Comparison of ENCODE assay signal across 2 cellular contexts in genomic region chr1:150576794-150577556, GRCh38.
A peak's percentile ranks its signal among the peaks of the same experiment; 100 is the strongest.
TF ChIP-seq lines count a peak whose summit lies in the region.

No MANE protein-coding gene starts in this region.

TF ChIP-seq in H1, 55 proteins besides CTCF, POLR2A, EP300 and RAD21:
- TF ChIP-seq POLR2AphosphoS5 (IDR thresholded peaks at IDR 0.05; ENCODE audit: low read depth, low read length) (peak; percentile 27; the same call in 1 of the 2 replicates), CHD1 (IDR thresholded peaks at IDR 0.05; ENCODE audit: low read depth, low read length) (peak; percentile 28; the same call in 1 of the 2 replicates), POU5F1 (IDR thresholded peaks at IDR 0.05; ENCODE audit: low read depth, low read length) (no peak)

TF ChIP-seq in neural cell, 6 proteins besides CTCF, POLR2A, EP300 and RAD21:
- TF ChIP-seq, protein P1, sequence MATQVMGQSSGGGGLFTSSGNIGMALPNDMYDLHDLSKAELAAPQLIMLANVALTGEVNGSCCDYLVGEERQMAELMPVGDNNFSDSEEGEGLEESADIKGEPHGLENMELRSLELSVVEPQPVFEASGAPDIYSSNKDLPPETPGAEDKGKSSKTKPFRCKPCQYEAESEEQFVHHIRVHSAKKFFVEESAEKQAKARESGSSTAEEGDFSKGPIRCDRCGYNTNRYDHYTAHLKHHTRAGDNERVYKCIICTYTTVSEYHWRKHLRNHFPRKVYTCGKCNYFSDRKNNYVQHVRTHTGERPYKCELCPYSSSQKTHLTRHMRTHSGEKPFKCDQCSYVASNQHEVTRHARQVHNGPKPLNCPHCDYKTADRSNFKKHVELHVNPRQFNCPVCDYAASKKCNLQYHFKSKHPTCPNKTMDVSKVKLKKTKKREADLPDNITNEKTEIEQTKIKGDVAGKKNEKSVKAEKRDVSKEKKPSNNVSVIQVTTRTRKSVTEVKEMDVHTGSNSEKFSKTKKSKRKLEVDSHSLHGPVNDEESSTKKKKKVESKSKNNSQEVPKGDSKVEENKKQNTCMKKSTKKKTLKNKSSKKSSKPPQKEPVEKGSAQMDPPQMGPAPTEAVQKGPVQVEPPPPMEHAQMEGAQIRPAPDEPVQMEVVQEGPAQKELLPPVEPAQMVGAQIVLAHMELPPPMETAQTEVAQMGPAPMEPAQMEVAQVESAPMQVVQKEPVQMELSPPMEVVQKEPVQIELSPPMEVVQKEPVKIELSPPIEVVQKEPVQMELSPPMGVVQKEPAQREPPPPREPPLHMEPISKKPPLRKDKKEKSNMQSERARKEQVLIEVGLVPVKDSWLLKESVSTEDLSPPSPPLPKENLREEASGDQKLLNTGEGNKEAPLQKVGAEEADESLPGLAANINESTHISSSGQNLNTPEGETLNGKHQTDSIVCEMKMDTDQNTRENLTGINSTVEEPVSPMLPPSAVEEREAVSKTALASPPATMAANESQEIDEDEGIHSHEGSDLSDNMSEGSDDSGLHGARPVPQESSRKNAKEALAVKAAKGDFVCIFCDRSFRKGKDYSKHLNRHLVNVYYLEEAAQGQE (IDR thresholded peaks at IDR 0.05; ENCODE audit: borderline replicate concordance): no peak
- no peak for TF ChIP-seq TAF1 (IDR thresholded peaks at IDR 0.05; ENCODE audit: low read depth)
- peak; percentile 19 for TF ChIP-seq MXI1 (conservative IDR thresholded peaks at IDR 0.05; ENCODE audit: poor library complexity, severe bottlenecking)
TF ChIP-seq in neural cell: peak in this region for 1.
